In genomic region chr3:111284485-111285187, GRCh38 we compare ENCODE assay signal across 2 cellular contexts.
TF ChIP-seq lines count a peak whose summit lies in the region.

No MANE protein-coding gene starts in this region.

TF ChIP-seq in GM23338, 12 proteins besides CTCF, POLR2A, EP300 and RAD21:
- TF ChIP-seq REST (IDR thresholded peaks at IDR 0.05; ENCODE audit: unreplicated experiment) (no peak), STAT1 (IDR thresholded peaks at IDR 0.05; ENCODE audit: unreplicated experiment) (no peak), CREB1 (CRISPR knock-in tag; IDR thresholded peaks at IDR 0.05; ENCODE audit: low read depth) (no peak), JUNB (IDR thresholded peaks at IDR 0.05; ENCODE audit: unreplicated experiment) (no peak), POLR2AphosphoS5 (IDR thresholded peaks at IDR 0.05; ENCODE audit: low read depth) (no peak), NANOG (IDR thresholded peaks at IDR 0.05; ENCODE audit: borderline replicate concordance) (no peak), EZH2 (IDR thresholded peaks at IDR 0.05; ENCODE audit: low read depth, unreplicated experiment) (no peak), ETS1 (IDR thresholded peaks at IDR 0.05) (no peak), ZNF331 (CRISPR knock-in tag; IDR thresholded peaks at IDR 0.05; ENCODE audit: low read depth) (no peak), ZNF462 (CRISPR knock-in tag; IDR thresholded peaks at IDR 0.05) (no peak), ZNF114 (CRISPR knock-in tag; IDR thresholded peaks at IDR 0.05) (no peak), EZH2phosphoT487 (IDR thresholded peaks at IDR 0.05; ENCODE audit: unreplicated experiment) (no peak)

TF ChIP-seq in H1, 55 proteins besides CTCF, POLR2A, EP300 and RAD21 (continued from another document):
- TF ChIP-seq BCL11A (IDR thresholded peaks at IDR 0.05; ENCODE audit: low read depth in 2 of 2, low read length in 2 of 2) (no peak), TAF7 (optimal IDR thresholded peaks at IDR 0.05; ENCODE audit: borderline replicate concordance, low read depth, low read length) (no peak), HDAC6 (IDR thresholded peaks at IDR 0.05; ENCODE audit: low read depth, low read length) (no peak), NRF1 (IDR thresholded peaks at IDR 0.05; ENCODE audit: low read depth, low read length) (no peak), RFX5 (IDR thresholded peaks at IDR 0.05; ENCODE audit: borderline replicate concordance, low read depth, low read length) (no peak), CEBPB (IDR thresholded peaks at IDR 0.05; ENCODE audit: low read depth, low read length) (no peak), RBBP5 (IDR thresholded peaks at IDR 0.05; ENCODE audit: borderline replicate concordance, low read depth, low read length) (no peak), USF2 (IDR thresholded peaks at IDR 0.05; ENCODE audit: low read length) (no peak)
TF ChIP-seq in H1: peak in this region for 0.
